In the genomic region with DNA sequence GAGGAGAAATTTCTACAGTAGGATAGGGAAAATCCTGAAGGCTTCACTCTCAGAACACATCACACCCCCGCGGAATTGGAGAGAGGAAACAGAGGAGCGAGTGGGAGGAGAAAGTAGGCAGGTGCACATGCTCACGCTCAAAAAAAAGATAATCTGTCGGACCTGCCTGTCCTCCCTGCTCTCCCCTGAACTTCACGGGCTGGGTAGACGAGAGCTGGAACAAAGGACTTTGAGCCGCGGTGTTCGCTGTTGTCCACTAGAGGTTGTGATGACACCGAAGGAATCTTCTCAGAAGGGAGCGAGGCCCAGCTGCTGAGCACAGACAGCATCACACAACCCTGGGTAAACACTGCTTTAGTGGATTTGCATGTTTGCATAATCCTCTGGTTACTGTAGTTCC, we compare ENCODE assay signal across 11 cellular contexts. TPM values are rescaled to one million over a fixed set of nuclear protein-coding genes. Genes with fewer than 3 reads are reported as not detected.
DNase-seq lines count a peak whose midpoint lies in the region; ATAC-seq and TF ChIP-seq lines count a peak whose summit lies in the region.
"Had no signal": no experiment of that assay in that cellular context is flagged by ENCODE, and none has a peak within 500 bp of the region (broad histone marks: within the 10 kb centered on the region; RNA-seq: fewer than 3 reads in every experiment).

No MANE protein-coding gene starts in this region.

- DNase-seq in DMS153 (lab: John Stamatoyannopoulos, UW) (peak; percentile 59), LHCN-M2 (ENCODE audit: low read depth) (peak; percentile 3), SW480 (ENCODE audit: low spot score) (peak; percentile 8), midbrain (lab: John Stamatoyannopoulos, UW) (peak; percentile 16), upper lobe of right lung (no peak)
- no peak for DNase-seq in stimulated activated CD4-positive, alpha-beta T cell treated with anti-CD3 and anti-CD28 coated beads, Interleukin-4, amount 100 ng/mL, for 24 hours
- DNase-seq in activated CD4-positive, alpha-beta memory T cell treated with anti-CD3 and anti-CD28 coated beads for 36 hours: no peak
- DNase-seq in stimulated activated CD4-positive, alpha-beta T cell treated with anti-CD3 and anti-CD28 coated beads, Interleukin-4, amount 100 ng/mL, for 4 hours: no peak
- DNase-seq: Peyer's patch had no signal

- H3K36me3 Mint-ChIP-seq in activated CD4-positive, alpha-beta memory T cell treated with anti-CD3 and anti-CD28 coated beads for 36 hours: no peaks in the 10 kb centered on the region

- no peak overlapping the region for H3K4me3 Mint-ChIP-seq in activated CD4-positive, alpha-beta memory T cell treated with anti-CD3 and anti-CD28 coated beads for 36 hours

- peaks cover 39% of the 10 kb centered on the region for H3K27me3 Mint-ChIP-seq in activated CD4-positive, alpha-beta memory T cell treated with anti-CD3 and anti-CD28 coated beads for 36 hours

- H3K9me3 ChIP-seq in upper lobe of right lung: no peaks in the 10 kb centered on the region
- H3K9me3 ChIP-seq: breast epithelium, Peyer's patch had no signal

- H3K27ac ChIP-seq in upper lobe of right lung: no peak overlapping the region
- H3K27ac ChIP-seq: breast epithelium, Peyer's patch had no signal

- CTCF ChIA-PET in activated CD4-positive, alpha-beta memory T cell treated with anti-CD3 and anti-CD28 coated beads for 36 hours (lab: Charles Lee): interaction anchor here (0.7 kb wide), 1 partner anchor 48 kb away, joined by 3 read pairs; no protein-coding TSS in a partner anchor

- H3K36me3 ChIP-seq in upper lobe of right lung: no peaks in the 10 kb centered on the region
- H3K36me3 ChIP-seq: breast epithelium, Peyer's patch had no signal

- POLR2A ChIA-PET in activated CD4-positive, alpha-beta memory T cell treated with anti-CD3 and anti-CD28 coated beads for 36 hours (lab: Charles Lee): no interaction called here

- H3K4me3 ChIP-seq in upper lobe of right lung: no peak overlapping the region
- H3K4me3 ChIP-seq: breast epithelium, Peyer's patch had no signal

- H3K9me3 Mint-ChIP-seq in activated CD4-positive, alpha-beta memory T cell treated with anti-CD3 and anti-CD28 coated beads for 36 hours: no peaks in the 10 kb centered on the region

- no peak for ATAC-seq in upper lobe of right lung

- no peak overlapping the region for H3K27ac Mint-ChIP-seq in activated CD4-positive, alpha-beta memory T cell treated with anti-CD3 and anti-CD28 coated beads for 36 hours

- peaks cover 60% of the 10 kb centered on the region for H3K27me3 ChIP-seq in upper lobe of right lung

- no peak for TF ChIP-seq CTCF in upper lobe of right lung (IDR thresholded peaks at IDR 0.05)

- intact Hi-C loops in upper lobe of right lung (cut with DNase I): no loop called here
- intact Hi-C loops in activated CD4-positive, alpha-beta memory T cell treated with anti-CD3 and anti-CD28 coated beads for 36 hours (cut with micrococcal nuclease): no loop called here

- H3K4me1 ChIP-seq in upper lobe of right lung: peaks cover 8% of the 10 kb centered on the region

- H3K4me1 Mint-ChIP-seq in activated CD4-positive, alpha-beta memory T cell treated with anti-CD3 and anti-CD28 coated beads for 36 hours (ENCODE audit: low read depth): no peaks in the 10 kb centered on the region

RNA-seq across cellular contexts. Expression of a gene that starts 5.0 kb away (rescaled TPM):
- not detected in 2 replicates for total RNA-seq in LHCN-M2 (2014; rRNA removed)
- polyA plus RNA-seq in LHCN-M2 (2012): not detected
- 0.32 TPM for total RNA-seq in upper lobe of right lung
- total RNA-seq in activated CD4-positive, alpha-beta memory T cell treated with anti-CD3 and anti-CD28 coated beads for 36 hours: not detected
- total RNA-seq: glomerular endothelial cell had no signal

Comparison
In these comparisons a context has a peak if more than half of its experiments do, and no peak if none do; other contexts are left out.
1. DNase-seq: peak in DMS153 (single experiment), LHCN-M2 (single experiment), SW480 (single experiment) and midbrain (single experiment); none in upper lobe of right lung (single experiment), stimulated activated CD4-positive, alpha-beta T cell treated with anti-CD3 and anti-CD28 coated beads, Interleukin-4, amount 100 ng/mL, for 24 hours (single experiment), activated CD4-positive, alpha-beta memory T cell treated with anti-CD3 and anti-CD28 coated beads for 36 hours (single experiment) and stimulated activated CD4-positive, alpha-beta T cell treated with anti-CD3 and anti-CD28 coated beads, Interleukin-4, amount 100 ng/mL, for 4 hours (0 of 2).